8 cellular contexts compared by ENCODE assay signal in the genomic region with DNA sequence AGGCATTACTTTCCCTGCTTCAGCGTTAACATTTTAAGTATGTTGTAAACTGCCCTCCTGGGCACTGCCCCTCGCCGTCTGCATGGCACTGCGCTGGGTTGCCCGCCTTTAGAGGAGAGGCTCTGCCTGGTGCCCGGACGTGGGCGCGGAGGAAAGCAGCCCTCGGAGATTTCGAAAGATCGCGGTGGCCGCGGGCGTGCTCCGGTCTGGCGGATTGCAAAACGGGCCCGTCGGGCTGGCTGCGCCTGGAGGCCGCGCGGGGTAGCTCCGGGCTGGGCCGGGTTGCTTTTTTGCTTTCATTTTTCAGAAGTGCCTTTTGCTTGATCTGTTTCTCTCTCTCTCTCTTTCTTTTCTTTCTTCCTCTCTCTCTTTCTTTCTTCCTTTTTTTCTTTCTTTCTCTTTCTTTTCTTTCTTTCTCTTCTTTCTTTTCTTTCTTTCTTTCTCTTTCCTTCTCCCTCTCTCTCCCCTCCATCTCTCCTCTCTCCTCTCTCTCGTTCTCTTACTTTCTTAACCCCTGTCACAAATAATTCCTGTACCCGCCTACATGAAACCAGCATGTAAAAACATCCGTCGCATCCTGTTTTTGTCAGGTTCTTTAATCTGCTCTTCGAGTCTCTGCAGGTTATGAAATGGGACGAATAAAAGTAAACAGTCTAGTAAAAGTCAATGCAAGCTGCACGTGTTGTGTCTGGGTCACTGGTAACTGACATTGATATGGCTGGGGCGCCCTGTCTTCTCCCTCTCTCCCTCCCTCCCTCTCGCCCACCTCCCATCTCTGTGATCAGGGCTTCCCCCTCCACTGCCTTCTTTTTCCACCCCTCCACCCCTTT. TPM values are rescaled to one million over a fixed set of nuclear protein-coding genes. Genes with fewer than 3 reads are reported as not detected.
DNase-seq lines count a peak whose midpoint lies in the region; ATAC-seq, FAIRE-seq and TF ChIP-seq lines count a peak whose summit lies in the region.

No MANE protein-coding gene starts in this region.

- H3K9me3 Mint-ChIP-seq in activated T-cell treated with anti-CD3 and anti-CD28 coated beads, Interleukin-2, amount 50 U/mL, for 24 hours, result no peaks in the 10 kb centered on the region
- H3K9me3 Mint-ChIP-seq in natural killer cell, result no peaks in the 10 kb centered on the region

- peak; percentile 13 to 22; a peak in 1 of 5 replicates for TF ChIP-seq RAD21 in A549 (conservative IDR thresholded peaks at IDR 0.05 in 1 of 2, IDR thresholded peaks at IDR 0.05 in 1 of 2)

- intact Hi-C loops in natural killer cell (cut with micrococcal nuclease), result no loop called here

- FAIRE-seq in A549 (lab: Jason Lieb, UNC), result no peak

- peaks cover 41% of the 10 kb centered on the region for H3K4me1 Mint-ChIP-seq in activated T-cell treated with anti-CD3 and anti-CD28 coated beads, Interleukin-2, amount 50 U/mL, for 24 hours (ENCODE audit: low read depth)
- peaks cover 44 to 49% of the 10 kb centered on the region in 2 donors for H3K4me1 Mint-ChIP-seq in natural killer cell

- H3K4me3 ChIP-seq in A549, result peak overlapping the region; percentile 61
- peak overlapping the region; percentile 70 to 88 (median 81) for H3K4me3 ChIP-seq in subcutaneous abdominal adipose tissue (ENCODE audit: low read depth in 1 of 5, low read length in 5 of 5)

- TF ChIP-seq POLR2A in A549 (IDR thresholded peaks at IDR 0.05; ENCODE audit: low read length), result no peak

- H3K4me1 ChIP-seq in A549, result peaks cover 8% of the 10 kb centered on the region; the same call in 1 of the 3 replicates
- H3K4me1 ChIP-seq in subcutaneous abdominal adipose tissue (ENCODE audit: control insufficient read depth in 5 of 5, insufficient read depth in 5 of 5, low read length in 5 of 5), result peaks cover 0 to 46% (median 38%) of the 10 kb centered on the region in 5 donors

- WGBS in A549 (ENCODE audit: missing lambda C conversion rate), result 6% methylated on average over 36 of the region's 36 CpGs

- H3K27me3 ChIP-seq in subcutaneous abdominal adipose tissue (ENCODE audit: control insufficient read depth in 5 of 5, insufficient read depth in 4 of 5, low read length in 5 of 5), result peaks cover 0 to 3% (median 0%) of the 10 kb centered on the region in 5 donors

- DNase-seq in A549 (ENCODE audit: low read depth in 1 of 2, low spot score in 1 of 2), result peak; percentile 64 to 66
- peak; percentile 74 for DNase-seq in NCI-H748 (lab: John Stamatoyannopoulos, UW; ENCODE audit: unreplicated experiment)
- peak; percentile 75 for DNase-seq in activated T-cell treated with anti-CD3 and anti-CD28 coated beads, Interleukin-2, amount 50 U/mL, for 24 hours
- DNase-seq in fibroblast of gingiva (ENCODE audit: low read depth), result peak; percentile 87
- DNase-seq in natural killer cell, result peak; percentile 50

- no peaks in the 10 kb centered on the region for H3K36me3 ChIP-seq in subcutaneous abdominal adipose tissue (ENCODE audit: control insufficient read depth in 5 of 5, insufficient read depth in 5 of 5, low read length in 5 of 5)

- H3K9ac ChIP-seq in subcutaneous abdominal adipose tissue (ENCODE audit: low read length in 5 of 5), result peak overlapping the region; percentile 4 to 68 (median 67)

- POLR2A ChIA-PET in A549 (lab: Yijun Ruan, JAX), result interaction anchor here (0.7 kb wide), 1 partner anchor 439 kb away, joined by 10 read pairs; no protein-coding TSS in a partner anchor

- no peak for TF ChIP-seq CTCF in A549 (IDR thresholded peaks at IDR 0.05)
- TF ChIP-seq CTCF in natural killer cell (IDR thresholded peaks at IDR 0.05), result peak; percentile 18

- CTCF ChIA-PET in A549 (lab: Yijun Ruan, JAX), result interaction anchor here (0.9 to 2.6 kb wide), 6 partner anchors 54 to 747 kb away, joined by 3 to 9 read pairs (median 3); no protein-coding TSS in a partner anchor

- H3K27ac Mint-ChIP-seq in activated T-cell treated with anti-CD3 and anti-CD28 coated beads, Interleukin-2, amount 50 U/mL, for 24 hours, result no peak overlapping the region
- H3K27ac Mint-ChIP-seq in natural killer cell, result peak overlapping the region; percentile 64 to 65

- peaks cover 65% of the 10 kb centered on the region for H3K27me3 Mint-ChIP-seq in activated T-cell treated with anti-CD3 and anti-CD28 coated beads, Interleukin-2, amount 50 U/mL, for 24 hours
- H3K27me3 Mint-ChIP-seq in natural killer cell (ENCODE audit: low read depth in 2 of 2), result peaks cover 21 to 46% of the 10 kb centered on the region in 2 donors

- no peak for TF ChIP-seq EP300 in A549 (IDR thresholded peaks at IDR 0.05)

- peak; percentile 56 to 74 for ATAC-seq in A549
- peak; percentile 72 for ATAC-seq in GM18502 (IDR thresholded peaks at IDR 0.05; ENCODE audit: poor library complexity, unreplicated experiment)
- ATAC-seq in HG02884 (IDR thresholded peaks at IDR 0.05; ENCODE audit: unreplicated experiment), result peak; percentile 54
- ATAC-seq in natural killer cell, result peak; percentile 71 to 81 (median 79)

- H3K36me3 Mint-ChIP-seq in activated T-cell treated with anti-CD3 and anti-CD28 coated beads, Interleukin-2, amount 50 U/mL, for 24 hours (ENCODE audit: low read depth), result no peaks in the 10 kb centered on the region
- H3K36me3 Mint-ChIP-seq in natural killer cell, result peaks cover 8% of the 10 kb centered on the region

- H3K9me3 ChIP-seq in A549 (no peaks in the 10 kb centered on the region), subcutaneous abdominal adipose tissue (ENCODE audit: control insufficient read depth in 5 of 5, low read length in 5 of 5) (no peaks in the 10 kb centered on the region)

- peak overlapping the region; percentile 96 for H3K4me2 ChIP-seq in A549

- H3K27ac ChIP-seq in A549 (peak overlapping the region; percentile 47 to 73), subcutaneous abdominal adipose tissue (ENCODE audit: low read depth, low read length) (peak overlapping the region; percentile 50)

- H3K4me3 Mint-ChIP-seq in activated T-cell treated with anti-CD3 and anti-CD28 coated beads, Interleukin-2, amount 50 U/mL, for 24 hours, result peak overlapping the region; percentile 74
- peak overlapping the region; percentile 96 for H3K4me3 Mint-ChIP-seq in natural killer cell

TF ChIP-seq in A549, 52 proteins besides CTCF, POLR2A, EP300 and RAD21 (continues in another document):
- TF ChIP-seq SMC3 (IDR thresholded peaks at IDR 0.05) (peak; percentile 34; the same call in 1 of the 3 replicates), HOXB5 (CRISPR knock-in tag; IDR thresholded peaks at IDR 0.05) (no peak), CBX2 (IDR thresholded peaks at IDR 0.05; ENCODE audit: borderline replicate concordance, low read depth) (no peak), ZNF302 (CRISPR knock-in tag; IDR thresholded peaks at IDR 0.05) (no peak), CEBPB (IDR thresholded peaks at IDR 0.05) (peak; percentile 83 to 85; a peak in 3 of 4 replicates), JUN (IDR thresholded peaks at IDR 0.05) (peak in 1 of 2 experiments; percentile 23; a peak in 1 of 5 replicates), ZFP36 (IDR thresholded peaks at IDR 0.05; ENCODE audit: borderline replicate concordance, partially characterized antibody) (no peak)
- TF ChIP-seq, protein P1, sequence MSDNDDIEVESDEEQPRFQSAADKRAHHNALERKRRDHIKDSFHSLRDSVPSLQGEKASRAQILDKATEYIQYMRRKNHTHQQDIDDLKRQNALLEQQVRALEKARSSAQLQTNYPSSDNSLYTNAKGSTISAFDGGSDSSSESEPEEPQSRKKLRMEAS (IDR thresholded peaks at IDR 0.05), result peak; percentile 69
- TF ChIP-seq, protein P2, sequence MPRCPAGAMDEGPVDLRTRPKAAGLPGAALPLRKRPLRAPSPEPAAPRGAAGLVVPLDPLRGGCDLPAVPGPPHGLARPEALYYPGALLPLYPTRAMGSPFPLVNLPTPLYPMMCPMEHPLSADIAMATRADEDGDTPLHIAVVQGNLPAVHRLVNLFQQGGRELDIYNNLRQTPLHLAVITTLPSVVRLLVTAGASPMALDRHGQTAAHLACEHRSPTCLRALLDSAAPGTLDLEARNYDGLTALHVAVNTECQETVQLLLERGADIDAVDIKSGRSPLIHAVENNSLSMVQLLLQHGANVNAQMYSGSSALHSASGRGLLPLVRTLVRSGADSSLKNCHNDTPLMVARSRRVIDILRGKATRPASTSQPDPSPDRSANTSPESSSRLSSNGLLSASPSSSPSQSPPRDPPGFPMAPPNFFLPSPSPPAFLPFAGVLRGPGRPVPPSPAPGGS (IDR thresholded peaks at IDR 0.05), result no peak
- TF ChIP-seq, protein P3, sequence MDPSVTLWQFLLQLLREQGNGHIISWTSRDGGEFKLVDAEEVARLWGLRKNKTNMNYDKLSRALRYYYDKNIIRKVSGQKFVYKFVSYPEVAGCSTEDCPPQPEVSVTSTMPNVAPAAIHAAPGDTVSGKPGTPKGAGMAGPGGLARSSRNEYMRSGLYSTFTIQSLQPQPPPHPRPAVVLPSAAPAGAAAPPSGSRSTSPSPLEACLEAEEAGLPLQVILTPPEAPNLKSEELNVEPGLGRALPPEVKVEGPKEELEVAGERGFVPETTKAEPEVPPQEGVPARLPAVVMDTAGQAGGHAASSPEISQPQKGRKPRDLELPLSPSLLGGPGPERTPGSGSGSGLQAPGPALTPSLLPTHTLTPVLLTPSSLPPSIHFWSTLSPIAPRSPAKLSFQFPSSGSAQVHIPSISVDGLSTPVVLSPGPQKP (IDR thresholded peaks at IDR 0.05; ENCODE audit: low read depth, low read length), result no peak

RNA-seq across cellular contexts. Expression of a gene that starts 1.7 kb away (rescaled TPM):
- polyA plus RNA-seq in A549 (2011; rRNA removed) (10.1 and 11.2 TPM in 2 replicates), A549 (2017; fragmentation: RNase III; extraction: RNeasy Plus Mini Kit Qiagen cat#74134 plus additional on column Dnase treatment) (2.0 to 3.8 TPM (median 2.6 TPM) in 3 replicates)
- polyA plus RNA-seq in A549 (2012; cell fraction: cytosol; rRNA removed), result 5.7 and 5.8 TPM in 2 replicates
- 7.2 and 7.9 TPM in 2 replicates for polyA plus RNA-seq in A549 (2012; cell fraction: nucleus; rRNA removed)
- 3.4 and 6.2 TPM in 2 replicates for polyA minus RNA-seq in A549 (2011; rRNA and poly(A)+ RNA removed)
- total RNA-seq in natural killer cell, result not detected

Comparison
In these comparisons a context has a peak if more than half of its experiments do, and no peak if none do; other contexts are left out.
1. Peak in every context shown above with its lines: DNase-seq, ATAC-seq, H3K4me3 ChIP-seq and H3K27ac ChIP-seq.